ENCODE assay signal across 20 cellular contexts in genomic region chr11:45794169-45794568, GRCh38. TPM values are rescaled to one million over a fixed set of nuclear protein-coding genes. Genes with fewer than 3 reads are reported as not detected.
A peak's percentile ranks its signal among the peaks of the same experiment; 100 is the strongest.
DNase-seq lines count a peak whose midpoint lies in the region; ATAC-seq and TF ChIP-seq lines count a peak whose summit lies in the region.
"Had no signal": no experiment of that assay in that cellular context is flagged by ENCODE, and none has a peak within 500 bp of the region (broad histone marks: within the 10 kb centered on the region; RNA-seq: fewer than 3 reads in every experiment).

No MANE protein-coding gene starts in this region.

- TF ChIP-seq CTCF in endothelial cell (IDR thresholded peaks at IDR 0.05; ENCODE audit: unreplicated experiment) (no peak), GM13976 (IDR thresholded peaks at IDR 0.05; ENCODE audit: borderline replicate concordance, control extremely low read depth, extremely low read depth, insufficient read depth, missing control alignments) (no peak)

- no peaks in the 10 kb centered on the region for H3K9me3 Mint-ChIP-seq in activated CD8-positive, alpha-beta memory T cell treated with anti-CD3 and anti-CD28 coated beads, Interleukin-2, amount 10 ng/mL, durations not matched to agents 7 days and 5 days (ENCODE audit: low read depth)
- H3K9me3 Mint-ChIP-seq in endothelial cell (ENCODE audit: unreplicated experiment): no peaks in the 10 kb centered on the region
- H3K9me3 Mint-ChIP-seq: nephron progenitor cell had no signal

- H3K4me3 Mint-ChIP-seq in activated CD8-positive, alpha-beta memory T cell treated with anti-CD3 and anti-CD28 coated beads, Interleukin-2, amount 10 ng/mL, durations not matched to agents 7 days and 5 days: no peak overlapping the region
- H3K4me3 Mint-ChIP-seq in endothelial cell (ENCODE audit: unreplicated experiment): no peak overlapping the region
- H3K4me3 Mint-ChIP-seq: nephron progenitor cell had no signal

- H3K27me3 Mint-ChIP-seq in activated CD8-positive, alpha-beta memory T cell treated with anti-CD3 and anti-CD28 coated beads, Interleukin-2, amount 10 ng/mL, durations not matched to agents 7 days and 5 days: peaks cover 11% of the 10 kb centered on the region
- peaks cover 4% of the 10 kb centered on the region for H3K27me3 Mint-ChIP-seq in endothelial cell (ENCODE audit: unreplicated experiment)

- peak; percentile 35 for DNase-seq in activated CD8-positive, alpha-beta memory T cell treated with anti-CD3 and anti-CD28 coated beads, Interleukin-2, amount 10 ng/mL, durations not matched to agents 7 days and 5 days
- no peak for DNase-seq in activated CD8-positive, alpha-beta memory T cell treated with anti-CD3 and anti-CD28 coated beads, Interleukin-2, amount 50 U/mL, for 48 hours
- DNase-seq in NCI-H510A treated with DMSO at 0.1 percent for 48 hours (lab: John Stamatoyannopoulos, UW) (peak; percentile 48), endothelial cell (ENCODE audit: low spot score) (no peak), GM13976 (ENCODE audit: low spot score) (no peak), OCI-M2 (lab: John Stamatoyannopoulos, UW; ENCODE audit: unreplicated experiment) (no peak), NCI-H524 (lab: John Stamatoyannopoulos, UW) (no peak), activated T-cell treated with anti-CD3 and anti-CD28 coated beads for 4 hours (no peak)
- DNase-seq: activated CD4-positive, alpha-beta T cell treated with anti-CD3 and anti-CD28 coated beads for 4 hours; activated CD8-positive, alpha-beta memory T cell treated with anti-CD3 and anti-CD28 coated beads, Interleukin-2, amount 50 U/mL, for 4 hours; activated gamma-delta T cell treated with Interleukin-2 at 50 U/mL for 16 hours; amygdala; gastrocnemius medialis; IMR-90; midbrain; NCI-H1694 treated with DMSO at 0.1 percent for 48 hours; nephron progenitor cell; posterior cingulate gyrus; stimulated activated CD4-positive, alpha-beta T cell treated with anti-CD3 and anti-CD28 coated beads, Interleukin-4, amount 100 ng/mL, for 1 hour had no signal

- in situ Hi-C loops in GM13976 (cut with MboI; ENCODE audit: low sequenced_read_pairs, unreplicated experiment): no loop called here

- CTCF ChIA-PET in activated CD8-positive, alpha-beta memory T cell treated with anti-CD3 and anti-CD28 coated beads, Interleukin-2, amount 10 ng/mL, durations not matched to agents 7 days and 5 days (lab: Charles Lee): interaction anchor here (1.0 kb wide), 1 partner anchor 9 kb away, joined by 3 read pairs; no protein-coding TSS in a partner anchor

- H3K4me1 Mint-ChIP-seq in activated CD8-positive, alpha-beta memory T cell treated with anti-CD3 and anti-CD28 coated beads, Interleukin-2, amount 10 ng/mL, durations not matched to agents 7 days and 5 days: no peaks in the 10 kb centered on the region
- peaks cover 6% of the 10 kb centered on the region for H3K4me1 Mint-ChIP-seq in endothelial cell (ENCODE audit: unreplicated experiment)
- H3K4me1 Mint-ChIP-seq: nephron progenitor cell had no signal

- no peak overlapping the region for H3K27ac Mint-ChIP-seq in activated CD8-positive, alpha-beta memory T cell treated with anti-CD3 and anti-CD28 coated beads, Interleukin-2, amount 10 ng/mL, durations not matched to agents 7 days and 5 days
- H3K27ac Mint-ChIP-seq in endothelial cell (ENCODE audit: unreplicated experiment): peak overlapping the region; percentile 15
- H3K27ac Mint-ChIP-seq: nephron progenitor cell had no signal

- no peaks in the 10 kb centered on the region for H3K36me3 Mint-ChIP-seq in activated CD8-positive, alpha-beta memory T cell treated with anti-CD3 and anti-CD28 coated beads, Interleukin-2, amount 10 ng/mL, durations not matched to agents 7 days and 5 days
- no peaks in the 10 kb centered on the region for H3K36me3 Mint-ChIP-seq in endothelial cell (ENCODE audit: low read depth, unreplicated experiment)

- ATAC-seq in activated CD8-positive, alpha-beta memory T cell treated with anti-CD3 and anti-CD28 coated beads, Interleukin-2, amount 10 ng/mL, durations not matched to agents 7 days and 5 days: no peak
- ATAC-seq: gastrocnemius medialis, HCT116 had no signal

RNA-seq across cellular contexts. Expression of gene SLC35C1, which starts 10.8 kb away (rescaled TPM):
- total RNA-seq in activated CD8-positive, alpha-beta memory T cell treated with anti-CD3 and anti-CD28 coated beads, Interleukin-2, amount 10 ng/mL, durations not matched to agents 7 days and 5 days: 10 to 100 TPM; 15.2 to 15.7 TPM
- 13.9 TPM for total RNA-seq in endothelial cell (ENCODE audit: unreplicated experiment)

RNA-seq across cellular contexts. Expression of gene CRY2, which starts 53.1 kb away (rescaled TPM):
- 10 to 100 TPM; 22.5 to 23.3 TPM for total RNA-seq in activated CD8-positive, alpha-beta memory T cell treated with anti-CD3 and anti-CD28 coated beads, Interleukin-2, amount 10 ng/mL, durations not matched to agents 7 days and 5 days
- total RNA-seq in endothelial cell (ENCODE audit: unreplicated experiment): 23.8 TPM

Comparison
In these comparisons a context has a peak if more than half of its experiments do, and no peak if none do; other contexts are left out.
1. DNase-seq: peak in activated CD8-positive, alpha-beta memory T cell treated with anti-CD3 and anti-CD28 coated beads, Interleukin-2, amount 10 ng/mL, durations not matched to agents 7 days and 5 days (single experiment) and NCI-H510A treated with DMSO at 0.1 percent for 48 hours (single experiment); none in activated CD8-positive, alpha-beta memory T cell treated with anti-CD3 and anti-CD28 coated beads, Interleukin-2, amount 50 U/mL, for 48 hours (single experiment), endothelial cell (single experiment), GM13976 (single experiment), OCI-M2 (single experiment), NCI-H524 (0 of 2) and activated T-cell treated with anti-CD3 and anti-CD28 coated beads for 4 hours (single experiment).